1 cellular context compared by ENCODE assay signal in the genomic region with DNA sequence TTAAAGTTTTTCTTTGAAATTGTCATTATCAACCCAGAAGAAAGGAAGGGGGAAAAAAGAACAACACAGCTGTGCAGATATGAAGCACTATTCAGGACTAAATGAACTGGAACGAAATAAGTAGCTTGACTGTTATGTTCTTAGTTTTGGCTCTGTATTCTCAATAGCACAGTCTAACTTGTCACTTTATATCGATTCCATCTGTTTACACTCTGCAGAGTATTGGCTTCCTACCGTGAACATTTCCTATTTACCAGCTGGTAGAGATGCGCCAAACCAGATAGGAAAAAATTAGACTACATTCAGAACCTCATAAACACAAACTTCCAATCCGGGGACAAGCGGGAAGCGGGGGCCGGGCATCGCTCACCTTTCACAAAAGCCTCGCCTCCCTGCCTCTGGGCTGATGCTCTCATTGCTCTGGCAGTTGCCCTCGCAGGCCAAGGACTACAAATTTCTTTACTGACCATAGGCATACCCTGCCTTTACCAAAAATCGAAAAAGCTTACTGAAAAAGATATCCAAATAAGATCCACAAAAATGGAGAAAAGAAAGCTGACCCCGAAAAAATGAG.
TF ChIP-seq lines count a peak whose summit lies in the region.

No MANE protein-coding gene starts in this region.

TF ChIP-seq in HepG2, 621 proteins besides CTCF, POLR2A, EP300 and RAD21 (continued from another document):
- TF ChIP-seq, protein P1, sequence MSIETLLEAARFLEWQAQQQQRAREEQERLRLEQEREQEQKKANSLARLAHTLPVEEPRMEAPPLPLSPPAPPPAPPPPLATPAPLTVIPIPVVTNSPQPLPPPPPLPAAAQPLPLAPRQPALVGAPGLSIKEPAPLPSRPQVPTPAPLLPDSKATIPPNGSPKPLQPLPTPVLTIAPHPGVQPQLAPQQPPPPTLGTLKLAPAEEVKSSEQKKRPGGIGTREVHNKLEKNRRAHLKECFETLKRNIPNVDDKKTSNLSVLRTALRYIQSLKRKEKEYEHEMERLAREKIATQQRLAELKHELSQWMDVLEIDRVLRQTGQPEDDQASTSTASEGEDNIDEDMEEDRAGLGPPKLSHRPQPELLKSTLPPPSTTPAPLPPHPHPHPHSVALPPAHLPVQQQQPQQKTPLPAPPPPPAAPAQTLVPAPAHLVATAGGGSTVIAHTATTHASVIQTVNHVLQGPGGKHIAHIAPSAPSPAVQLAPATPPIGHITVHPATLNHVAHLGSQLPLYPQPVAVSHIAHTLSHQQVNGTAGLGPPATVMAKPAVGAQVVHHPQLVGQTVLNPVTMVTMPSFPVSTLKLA (IDR thresholded peaks at IDR 0.05) = no peak
